Comparison of ENCODE assay signal across 24 cellular contexts in the genomic region with DNA sequence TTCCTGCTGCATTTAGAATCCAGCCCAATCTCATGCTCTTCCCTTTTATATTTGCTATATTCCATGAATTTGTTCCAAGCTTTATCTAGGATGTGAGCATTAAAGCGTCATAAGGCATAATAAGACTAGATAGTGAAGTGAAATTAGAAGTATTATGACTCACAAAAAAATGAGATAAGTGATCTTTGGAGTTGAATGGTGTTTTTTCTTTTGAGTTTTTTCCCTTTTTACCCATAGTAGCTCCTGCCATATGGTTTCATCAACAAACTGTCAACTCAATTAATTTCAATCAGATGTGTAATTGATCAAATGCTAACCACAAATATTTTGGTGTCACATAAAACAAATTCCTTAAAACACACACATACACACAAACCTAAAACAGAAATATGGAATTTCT.
"Had no signal": no experiment of that assay in that cellular context is flagged by ENCODE, and none has a peak within 500 bp of the region (broad histone marks: within the 10 kb centered on the region; RNA-seq: fewer than 3 reads in every experiment).

No MANE protein-coding gene starts in this region.

- H3K9me3 ChIP-seq: ascending aorta, breast epithelium, esophagus muscularis mucosa, tibial nerve, vagina had no signal

- H3K4me3 Mint-ChIP-seq: activated CD4-positive, alpha-beta T cell treated with anti-CD3 and anti-CD28 coated beads, Interleukin-2, amount 10 ng/mL, durations not matched to agents 7 days and 5 days; activated CD8-positive, alpha-beta T cell treated with anti-CD3 and anti-CD28 coated beads, Interleukin-2, amount 10 ng/mL, durations not matched to agents 7 days and 5 days; activated T-cell treated with anti-CD3 and anti-CD28 coated beads, Interleukin-2, amount 50 U/mL, for 24 hours; naive thymus-derived CD4-positive, alpha-beta T cell; stimulated activated naive CD8-positive, alpha-beta T cell treated with anti-CD3 and anti-CD28 coated beads, Interleukin-15, Interleukin-2, amounts not matched to agents 100 ng/mL and 50 ng/mL, for 24 hours; T-cell had no signal

- H3K4me2 ChIP-seq: hepatocyte had no signal

- H3K27ac Mint-ChIP-seq: activated CD4-positive, alpha-beta T cell treated with anti-CD3 and anti-CD28 coated beads, Interleukin-2, amount 10 ng/mL, durations not matched to agents 7 days and 5 days; activated CD8-positive, alpha-beta T cell treated with anti-CD3 and anti-CD28 coated beads, Interleukin-2, amount 10 ng/mL, durations not matched to agents 7 days and 5 days; activated T-cell treated with anti-CD3 and anti-CD28 coated beads, Interleukin-2, amount 50 U/mL, for 24 hours; stimulated activated naive CD8-positive, alpha-beta T cell treated with anti-CD3 and anti-CD28 coated beads, Interleukin-15, Interleukin-2, amounts not matched to agents 100 ng/mL and 50 ng/mL, for 24 hours; T-cell had no signal

- H3K36me3 ChIP-seq: ascending aorta, breast epithelium, esophagus muscularis mucosa, vagina had no signal

- ATAC-seq: activated CD4-positive, CD25-positive, alpha-beta regulatory T cell treated with anti-CD3 and anti-CD28 coated beads, Interleukin-2, amount 50 U/mL, for 24 hours; activated CD8-positive, alpha-beta T cell treated with anti-CD3 and anti-CD28 coated beads, Interleukin-2, amount 10 ng/mL, durations not matched to agents 7 days and 5 days; foreskin keratinocyte; left cardiac atrium; naive thymus-derived CD4-positive, alpha-beta T cell; T-cell had no signal

- H3K9me3 Mint-ChIP-seq: activated CD4-positive, alpha-beta T cell treated with anti-CD3 and anti-CD28 coated beads, Interleukin-2, amount 10 ng/mL, durations not matched to agents 7 days and 5 days; activated T-cell treated with anti-CD3 and anti-CD28 coated beads, Interleukin-2, amount 50 U/mL, for 24 hours; naive thymus-derived CD4-positive, alpha-beta T cell; stimulated activated naive CD8-positive, alpha-beta T cell treated with anti-CD3 and anti-CD28 coated beads, Interleukin-15, Interleukin-2, amounts not matched to agents 100 ng/mL and 50 ng/mL, for 24 hours; T-cell had no signal

- H3K4me1 ChIP-seq: ascending aorta, breast epithelium, foreskin keratinocyte had no signal

- H3K27me3 Mint-ChIP-seq: activated CD4-positive, alpha-beta T cell treated with anti-CD3 and anti-CD28 coated beads, Interleukin-2, amount 10 ng/mL, durations not matched to agents 7 days and 5 days; activated T-cell treated with anti-CD3 and anti-CD28 coated beads, Interleukin-2, amount 50 U/mL, for 24 hours; naive thymus-derived CD4-positive, alpha-beta T cell; stimulated activated naive CD8-positive, alpha-beta T cell treated with anti-CD3 and anti-CD28 coated beads, Interleukin-15, Interleukin-2, amounts not matched to agents 100 ng/mL and 50 ng/mL, for 24 hours; T-cell had no signal

- H2AFZ ChIP-seq: hepatocyte had no signal

- H3K4me3 ChIP-seq: ascending aorta, breast epithelium, esophagus muscularis mucosa, hepatocyte, tibial nerve, vagina had no signal

- H3K27me3 ChIP-seq: ascending aorta, breast epithelium, esophagus muscularis mucosa, foreskin keratinocyte, hepatocyte, tibial nerve, vagina had no signal

- H3K27ac ChIP-seq: ascending aorta, breast epithelium, esophagus muscularis mucosa, foreskin keratinocyte, hepatocyte, tibial nerve, vagina had no signal

- DNase-seq: activated CD4-positive, alpha-beta T cell treated with anti-CD3 and anti-CD28 coated beads, Interleukin-2, amount 10 ng/mL, durations not matched to agents 7 days and 5 days; activated CD8-positive, alpha-beta T cell treated with anti-CD3 and anti-CD28 coated beads, Interleukin-2, amount 10 ng/mL, durations not matched to agents 7 days and 5 days; activated effector memory CD4-positive, alpha-beta T cell treated with anti-CD3 and anti-CD28 coated beads, Interleukin-2, amount 50 U/mL, for 16 hours; activated naive CD4-positive, alpha-beta T cell treated with anti-CD3 and anti-CD28 coated beads, Interleukin-2, amount 50 U/mL, for 16 hours; activated T-cell treated with anti-CD3 and anti-CD28 coated beads, Interleukin-2, amount 50 U/mL, for 24 hours; cortex of kidney; effector CD4-positive, alpha-beta T cell; foreskin keratinocyte; left cardiac atrium; mesenchymal stem cell; naive thymus-derived CD4-positive, alpha-beta T cell; posterior cingulate gyrus; retina; stimulated activated CD4-positive, alpha-beta T cell treated with anti-CD3 and anti-CD28 coated beads, Interleukin-1b, Interleukin-23, amount 100 ng/mL, for 48 hours; T-cell; T1000 had no signal
